Comparison of ENCODE assay signal across 10 cellular contexts in genomic region chr10:104325436-104326430, GRCh38. TPM values are rescaled to one million over a fixed set of nuclear protein-coding genes. Genes with fewer than 3 reads are reported as not detected.
A peak's percentile ranks its signal among the peaks of the same experiment; 100 is the strongest.
DNase-seq lines count a peak whose midpoint lies in the region; ATAC-seq and TF ChIP-seq lines count a peak whose summit lies in the region.
"Had no signal": no experiment of that assay in that cellular context is flagged by ENCODE, and none has a peak within 500 bp of the region (broad histone marks: within the 10 kb centered on the region; RNA-seq: fewer than 3 reads in every experiment).

No MANE protein-coding gene starts in this region.

- H3K36me3 ChIP-seq in muscle layer of duodenum (ENCODE audit: control insufficient read depth in 1 of 2, insufficient read depth in 2 of 2, low read length in 2 of 2), result peaks cover 0 to 15% of the 10 kb centered on the region in 2 donors
- peaks cover 0 to 9% (median 0%) of the 10 kb centered on the region in 4 donors for H3K36me3 ChIP-seq in upper lobe of left lung
- no peaks in the 10 kb centered on the region for H3K36me3 ChIP-seq in MM.1S (replicated peaks; ENCODE audit: insufficient read depth, low read length)

- no peak overlapping the region for H3K9ac ChIP-seq in MM.1S (ENCODE audit: low read length)

- H3K9me3 Mint-ChIP-seq in activated naive CD4-positive, alpha-beta T cell treated with anti-CD3 and anti-CD28 coated beads, Interleukin-2, amount 50 U/mL, for 24 hours, result no peaks in the 10 kb centered on the region

- H3K27ac ChIP-seq in cingulate gyrus (ENCODE audit: low read depth, low read length) (peak overlapping the region; percentile 29), muscle layer of duodenum (ENCODE audit: low read length) (peak overlapping the region; percentile 45), upper lobe of left lung (peak overlapping the region; percentile 88 to 100 (median 94)), MM.1S (ENCODE audit: low read length) (no peak overlapping the region)

- peaks cover 100% of the 10 kb centered on the region for H3K4me1 Mint-ChIP-seq in activated naive CD4-positive, alpha-beta T cell treated with anti-CD3 and anti-CD28 coated beads, Interleukin-2, amount 50 U/mL, for 24 hours

- no peak for TF ChIP-seq CTCF in upper lobe of left lung (IDR thresholded peaks at IDR 0.05)
- no peak for TF ChIP-seq CTCF in MM.1S (IDR thresholded peaks at IDR 0.05; ENCODE audit: low read length)

- peak overlapping the region; percentile 95 for H3K27ac Mint-ChIP-seq in activated naive CD4-positive, alpha-beta T cell treated with anti-CD3 and anti-CD28 coated beads, Interleukin-2, amount 50 U/mL, for 24 hours

- peak in 1 of 4 donors; percentile 34 for TF ChIP-seq POLR2A in upper lobe of left lung (IDR thresholded peaks at IDR 0.05)

- peaks cover 76 to 92% of the 10 kb centered on the region in 2 donors for H3K4me1 ChIP-seq in muscle layer of duodenum (ENCODE audit: control insufficient read depth in 1 of 2, insufficient read depth in 2 of 2, low read length in 2 of 2)
- peaks cover 100% of the 10 kb centered on the region in 4 donors for H3K4me1 ChIP-seq in upper lobe of left lung
- peaks cover 7% of the 10 kb centered on the region; the same call in 1 of the 2 replicates for H3K4me1 ChIP-seq in MM.1S (ENCODE audit: low read length)

- peak; percentile 43 to 99 (median 79) for TF ChIP-seq EP300 in upper lobe of left lung (IDR thresholded peaks at IDR 0.05)

- H3K4me3 ChIP-seq in muscle layer of duodenum (ENCODE audit: low read depth in 1 of 2, low read length in 2 of 2) (peak overlapping the region in 1 of 2 donors; percentile 15), upper lobe of left lung (peak overlapping the region in 2 of 4 donors; percentile 22 to 27), MM.1S (ENCODE audit: low read length) (no peak overlapping the region)
- H3K4me3 ChIP-seq: mucosa of descending colon had no signal

- ATAC-seq in upper lobe of left lung (ENCODE audit: low FRiP score in 2 of 2), result peak; percentile 25 to 40
- no peak for ATAC-seq in GM21576 (IDR thresholded peaks at IDR 0.05; ENCODE audit: unreplicated experiment)
- ATAC-seq: mucosa of descending colon had no signal

- H3K9me2 ChIP-seq in MM.1S (replicated peaks; ENCODE audit: insufficient read depth, low read length), result no peaks in the 10 kb centered on the region

- peak overlapping the region; percentile 76 for H3K4me3 Mint-ChIP-seq in activated naive CD4-positive, alpha-beta T cell treated with anti-CD3 and anti-CD28 coated beads, Interleukin-2, amount 50 U/mL, for 24 hours

- no peak overlapping the region for H3K4me2 ChIP-seq in MM.1S (ENCODE audit: low read depth, low read length)

- no peaks in the 10 kb centered on the region for H4K20me1 ChIP-seq in MM.1S (ENCODE audit: insufficient read depth, low read length)

- H3K9me3 ChIP-seq in muscle layer of duodenum (ENCODE audit: control insufficient read depth in 1 of 2, low read length in 2 of 2) (no peaks in the 10 kb centered on the region), upper lobe of left lung (no peaks in the 10 kb centered on the region), MM.1S (replicated peaks; ENCODE audit: insufficient read depth, low read length) (no peaks in the 10 kb centered on the region)
- H3K9me3 ChIP-seq: mucosa of descending colon had no signal

- no peaks in the 10 kb centered on the region for H3K27me3 Mint-ChIP-seq in activated naive CD4-positive, alpha-beta T cell treated with anti-CD3 and anti-CD28 coated beads, Interleukin-2, amount 50 U/mL, for 24 hours

- H3K27me3 ChIP-seq in muscle layer of duodenum (ENCODE audit: low read depth, low read length), result no peaks in the 10 kb centered on the region
- H3K27me3 ChIP-seq in upper lobe of left lung, result no peaks in the 10 kb centered on the region
- no peaks in the 10 kb centered on the region for H3K27me3 ChIP-seq in MM.1S (replicated peaks; ENCODE audit: insufficient read depth, low read length)

- no peak overlapping the region for H2AFZ ChIP-seq in MM.1S (ENCODE audit: low read length)

- 30 to 39% methylated on average over 27 to 28 of the region's 28 CpGs for WGBS in upper lobe of left lung, 2 donors

- peaks cover 7% of the 10 kb centered on the region for H3K36me3 Mint-ChIP-seq in activated naive CD4-positive, alpha-beta T cell treated with anti-CD3 and anti-CD28 coated beads, Interleukin-2, amount 50 U/mL, for 24 hours

- no peaks in the 10 kb centered on the region for H3F3A ChIP-seq in MM.1S (ENCODE audit: insufficient read depth, low read length)

- DNase-seq in activated naive CD4-positive, alpha-beta T cell treated with Interleukin-2 at 50 U/mL for 16 hours, result no peak
- DNase-seq in upper lobe of left lung, result peak; percentile 63 to 81
- no peak for DNase-seq in MV-4-11 (lab: John Stamatoyannopoulos, UW)
- DNase-seq in MM.1S, result no peak
- DNase-seq: mucosa of descending colon, NCI-H2107 had no signal

- peaks cover 86% of the 10 kb centered on the region for H3K79me2 ChIP-seq in MM.1S (ENCODE audit: low read length)

RNA-seq across cellular contexts. Expression of gene ITPRIP, which starts 12.5 kb away (rescaled TPM):
- 10 to 100 TPM; 28.3 to 86.2 (median 34.4) TPM for total RNA-seq in upper lobe of left lung

RNA-seq across cellular contexts. Expression of gene CFAP58, which starts 27.9 kb away (rescaled TPM):
- total RNA-seq in upper lobe of left lung, result 10 to 100 TPM in 1 of 6 donors, 1 to 10 TPM in 3, under 1 TPM in 2; 0.14 to 11.0 (median 1.0) TPM

RNA-seq across cellular contexts. Expression of gene GSTO2, which starts 56.7 kb away (rescaled TPM):
- 10 to 100 TPM in 1 of 6 donors, 1 to 10 TPM in 5; 2.8 to 11.2 (median 7.8) TPM for total RNA-seq in upper lobe of left lung

Comparison
In these comparisons a context has a peak if more than half of its experiments do, and no peak if none do; other contexts are left out.
1. DNase-seq: peak in upper lobe of left lung (2 of 2); none in activated naive CD4-positive, alpha-beta T cell treated with Interleukin-2 at 50 U/mL for 16 hours (single experiment), MV-4-11 (single experiment) and MM.1S (single experiment).